In genomic region chr10:77036993-77037734, GRCh38 we compare ENCODE assay signal across 8 cellular contexts.
DNase-seq lines count a peak whose midpoint lies in the region; ATAC-seq and TF ChIP-seq lines count a peak whose summit lies in the region.

No MANE protein-coding gene starts in this region.

- POLR2A ChIA-PET in AG04450 (lab: Yijun Ruan, JAX) = no interaction called here

- H3K9me3 ChIP-seq in AG04450 (ENCODE audit: control insufficient read depth, insufficient read depth, low read length) (no peaks in the 10 kb centered on the region), OCI-LY1 (ENCODE audit: low read length) (no peaks in the 10 kb centered on the region), adrenal gland (replicated peaks in 1 of 3) (no peaks in the 10 kb centered on the region)

- no peak overlapping the region for H2AFZ ChIP-seq in OCI-LY1 (ENCODE audit: low read length)

- no peaks in the 10 kb centered on the region for H3K4me1 ChIP-seq in OCI-LY1 (ENCODE audit: insufficient read depth, low read length, severe bottlenecking)
- H3K4me1 ChIP-seq in foreskin keratinocyte = no peaks in the 10 kb centered on the region
- H3K4me1 ChIP-seq in adrenal gland (replicated peaks in 1 of 2) = no peaks in the 10 kb centered on the region

- no peak overlapping the region for H3K27ac ChIP-seq in AG04450 (ENCODE audit: low read depth, low read length)
- no peak overlapping the region for H3K27ac ChIP-seq in OCI-LY1 (ENCODE audit: low read depth, low read length, poor library complexity, severe bottlenecking)
- H3K27ac ChIP-seq in foreskin keratinocyte = no peak overlapping the region
- H3K27ac ChIP-seq in adrenal gland = no peak overlapping the region

- H3K27me3 ChIP-seq in AG04450 (ENCODE audit: control insufficient read depth, insufficient read depth, low read length) (no peaks in the 10 kb centered on the region), OCI-LY1 (ENCODE audit: insufficient read depth, low read length) (no peaks in the 10 kb centered on the region), foreskin keratinocyte (no peaks in the 10 kb centered on the region), adrenal gland (no peaks in the 10 kb centered on the region)

- TF ChIP-seq CTCF in AG04450 (IDR thresholded peaks at IDR 0.05; ENCODE audit: low read depth, low read length) (peak; percentile 54), OCI-LY1 (IDR thresholded peaks at IDR 0.05; ENCODE audit: low read length) (peak; percentile 71), foreskin keratinocyte (conservative IDR thresholded peaks at IDR 0.05) (peak; percentile 51), adrenal gland (IDR thresholded peaks at IDR 0.05) (peak in 2 of 6 experiments; percentile 26 to 39)

- ATAC-seq in GM18858 (IDR thresholded peaks at IDR 0.05; ENCODE audit: unreplicated experiment) (peak; percentile 51), foreskin keratinocyte (peak; percentile 26), GM18502 (IDR thresholded peaks at IDR 0.05; ENCODE audit: poor library complexity, unreplicated experiment) (no peak), GM18519 (IDR thresholded peaks at IDR 0.05; ENCODE audit: low FRiP score, unreplicated experiment) (no peak)

- H4K20me1 ChIP-seq in OCI-LY1 (ENCODE audit: insufficient read depth, low read length) = no peaks in the 10 kb centered on the region

- no peak overlapping the region for H3K9ac ChIP-seq in OCI-LY1 (ENCODE audit: low read length)

- intact Hi-C loops in adrenal gland (cut with DNase I) = no loop called here

- 85 to 92% (median 87%) methylated on average over 6 of the region's 6 CpGs for WGBS in adrenal gland, 4 donors

- CTCF ChIA-PET in AG04450 (lab: Charles Lee) = no interaction called here

- DNase-seq in AG04450 (ENCODE audit: low read depth, low spot score) (no peak), foreskin keratinocyte (no peak), adrenal gland (no peak)
- DNase-seq in stimulated activated CD4-positive, alpha-beta T cell treated with anti-CD3 and anti-CD28 coated beads, Interleukin-15, amount 100 ng/mL, for 24 hours = no peak

- no peaks in the 10 kb centered on the region for H3K36me3 ChIP-seq in OCI-LY1 (ENCODE audit: insufficient read depth, low read length)
- no peaks in the 10 kb centered on the region for H3K36me3 ChIP-seq in adrenal gland (replicated peaks in 1 of 2)

- no peaks in the 10 kb centered on the region for H3F3A ChIP-seq in OCI-LY1 (ENCODE audit: insufficient read depth, low read length)

- H3K4me2 ChIP-seq in OCI-LY1 (ENCODE audit: low read length) = no peak overlapping the region

- H3K4me3 ChIP-seq in AG04450 (ENCODE audit: low read depth, low read length) = no peak overlapping the region
- H3K4me3 ChIP-seq in OCI-LY1 (ENCODE audit: low read depth, low read length, poor library complexity, severe bottlenecking) = no peak overlapping the region
- H3K4me3 ChIP-seq in adrenal gland = no peak overlapping the region

- H3K79me2 ChIP-seq in OCI-LY1 (ENCODE audit: insufficient read depth, low read length) = no peaks in the 10 kb centered on the region

- no peaks in the 10 kb centered on the region for H3K9me2 ChIP-seq in OCI-LY1 (ENCODE audit: low read depth, low read length)

- no peak for TF ChIP-seq POLR2A in adrenal gland (IDR thresholded peaks at IDR 0.05)

Comparison
In these comparisons a context has a peak if more than half of its experiments do, and no peak if none do; other contexts are left out.
1. ATAC-seq: peak in GM18858 (single experiment) and foreskin keratinocyte (single experiment); none in GM18502 (single experiment) and GM18519 (single experiment).